Comparison of ENCODE assay signal across 8 cellular contexts in the genomic region with DNA sequence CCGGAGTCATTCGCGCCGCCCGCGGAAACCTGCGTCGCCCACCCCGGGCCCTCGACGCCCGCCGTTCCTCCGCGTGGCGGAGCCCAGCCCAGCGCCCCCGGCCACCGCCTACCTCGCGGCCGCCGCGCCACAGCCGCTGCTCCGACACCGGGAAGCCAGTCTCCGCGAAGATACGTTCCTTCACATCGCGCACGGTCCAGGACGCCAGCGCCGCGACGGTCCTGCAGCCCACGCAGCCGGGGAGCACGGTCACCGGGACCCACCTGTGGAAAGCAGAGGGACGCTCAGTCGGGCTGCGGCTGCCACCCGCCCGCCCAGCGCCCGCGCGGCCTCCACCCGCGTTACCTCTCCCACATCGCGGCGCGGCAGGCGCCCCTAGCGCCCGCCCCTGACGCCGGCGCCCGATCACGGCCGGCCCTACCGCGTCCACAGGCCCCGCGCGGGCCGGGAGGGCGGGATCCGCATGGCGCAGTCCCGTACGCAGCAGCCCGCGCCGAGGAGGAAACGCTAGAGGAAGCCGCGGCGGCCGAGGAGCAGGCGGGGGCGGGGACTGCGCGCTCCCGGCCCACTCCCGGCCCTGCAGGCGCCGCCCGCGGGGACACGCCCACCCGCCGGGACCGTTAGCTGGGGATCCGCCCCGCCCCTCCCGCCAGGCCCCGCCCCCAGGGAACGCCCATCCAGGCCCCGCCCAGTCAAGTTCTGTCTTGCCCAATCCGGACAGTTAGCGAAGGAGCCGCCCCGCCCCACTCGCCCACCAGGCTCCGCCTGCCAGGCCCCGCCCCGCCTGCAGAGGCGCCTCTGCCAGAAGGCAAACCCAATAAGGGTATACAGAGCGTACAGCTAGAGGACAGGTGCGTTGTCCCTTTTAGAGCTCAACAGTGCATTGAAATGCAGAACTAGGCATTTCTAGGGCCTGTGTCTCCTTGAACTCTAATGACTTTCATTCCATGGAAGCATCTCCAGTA. TPM values are rescaled to one million over a fixed set of nuclear protein-coding genes. Genes with fewer than 3 reads are reported as not detected.
DNase-seq lines count a peak whose midpoint lies in the region; ATAC-seq and TF ChIP-seq lines count a peak whose summit lies in the region.

No MANE protein-coding gene starts in this region.

- TF ChIP-seq CTCF in colonic mucosa (IDR thresholded peaks at IDR 0.05) = no peak

- H3K4me1 ChIP-seq in colonic mucosa = no peaks in the 10 kb centered on the region

- peak overlapping the region; percentile 57 for H3K4me3 ChIP-seq in colonic mucosa

- no peaks in the 10 kb centered on the region for H3K27me3 ChIP-seq in colonic mucosa

- peak; percentile 77 for TF ChIP-seq POLR2A in GM19099 (IDR thresholded peaks at IDR 0.05; ENCODE audit: extremely low read depth, insufficient read length, low read depth)

- peak; percentile 49 for ATAC-seq in HG03378 (IDR thresholded peaks at IDR 0.05; ENCODE audit: unreplicated experiment)

- H3K36me3 ChIP-seq in colonic mucosa = no peaks in the 10 kb centered on the region

- H3K27ac ChIP-seq in colonic mucosa = peak overlapping the region; percentile 50

- DNase-seq in AML-193 (lab: John Stamatoyannopoulos, UW) = peak; percentile 95
- peak; percentile 59 for DNase-seq in NCI-H510A (lab: John Stamatoyannopoulos, UW)
- DNase-seq in activated CD4-positive, alpha-beta T cell treated with anti-CD3 and anti-CD28 coated beads for 4 hours = peak; percentile 98 to 99
- DNase-seq in colonic mucosa = peak; percentile 96
- DNase-seq in left kidney (ENCODE audit: low read depth, low spot score) = peak; percentile 96
- DNase-seq in stimulated activated CD4-positive, alpha-beta T cell treated with anti-CD3 and anti-CD28 coated beads, Interleukin-1b, Interleukin-23, amount 100 ng/mL, for 48 hours = peak; percentile 96

- H3K9ac ChIP-seq in colonic mucosa (ENCODE audit: low read depth in 2 of 2, low read length in 2 of 2) = peak overlapping the region; percentile 59 to 86

- intact Hi-C loops in colonic mucosa (cut with DNase I) = no loop called here

- H3K9me3 ChIP-seq in colonic mucosa = no peaks in the 10 kb centered on the region

RNA-seq across cellular contexts. Expression of gene SACS, which starts 58.2 kb away (rescaled TPM):
- total RNA-seq in colonic mucosa = 1 to 10 TPM; 4.9 to 5.4 TPM

Comparison
In these comparisons a context has a peak if more than half of its experiments do, and no peak if none do; other contexts are left out.
1. Peak in every context shown above with its lines: DNase-seq, ATAC-seq, H3K4me3 ChIP-seq and H3K27ac ChIP-seq.